In genomic region chr19:40576585-40577451, GRCh38 we compare ENCODE assay signal across 8 cellular contexts.
DNase-seq lines count a peak whose midpoint lies in the region; ATAC-seq and TF ChIP-seq lines count a peak whose summit lies in the region.

A gene with protein sequence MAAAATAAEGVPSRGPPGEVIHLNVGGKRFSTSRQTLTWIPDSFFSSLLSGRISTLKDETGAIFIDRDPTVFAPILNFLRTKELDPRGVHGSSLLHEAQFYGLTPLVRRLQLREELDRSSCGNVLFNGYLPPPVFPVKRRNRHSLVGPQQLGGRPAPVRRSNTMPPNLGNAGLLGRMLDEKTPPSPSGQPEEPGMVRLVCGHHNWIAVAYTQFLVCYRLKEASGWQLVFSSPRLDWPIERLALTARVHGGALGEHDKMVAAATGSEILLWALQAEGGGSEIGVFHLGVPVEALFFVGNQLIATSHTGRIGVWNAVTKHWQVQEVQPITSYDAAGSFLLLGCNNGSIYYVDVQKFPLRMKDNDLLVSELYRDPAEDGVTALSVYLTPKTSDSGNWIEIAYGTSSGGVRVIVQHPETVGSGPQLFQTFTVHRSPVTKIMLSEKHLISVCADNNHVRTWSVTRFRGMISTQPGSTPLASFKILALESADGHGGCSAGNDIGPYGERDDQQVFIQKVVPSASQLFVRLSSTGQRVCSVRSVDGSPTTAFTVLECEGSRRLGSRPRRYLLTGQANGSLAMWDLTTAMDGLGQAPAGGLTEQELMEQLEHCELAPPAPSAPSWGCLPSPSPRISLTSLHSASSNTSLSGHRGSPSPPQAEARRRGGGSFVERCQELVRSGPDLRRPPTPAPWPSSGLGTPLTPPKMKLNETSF (plus strand): TSS chr19:40576873. CDS start chr19:40576900, 27 bp downstream.

- ATAC-seq in GM19025 (IDR thresholded peaks at IDR 0.05; ENCODE audit: low read depth, unreplicated experiment) (peak; percentile 99), HG03342 (IDR thresholded peaks at IDR 0.05; ENCODE audit: unreplicated experiment) (peak; percentile 94)

- DNase-seq in AG09309 (ENCODE audit: low read depth) (peak; percentile 75), NCI-H345 treated with DMSO at 0.1 percent for 48 hours (lab: John Stamatoyannopoulos, UW; ENCODE audit: unreplicated experiment) (peak; percentile 99), islet precursor cell (peak; percentile 97)
- DNase-seq in activated CD4-positive, CD25-positive, alpha-beta regulatory T cell treated with anti-CD3 and anti-CD28 coated beads, Interleukin-2, amount 50 U/mL, for 16 hours (ENCODE audit: low read depth, low spot score) = peak; percentile 84
- peak; percentile 90 for DNase-seq in central memory CD4-positive, alpha-beta T cell
- peak; percentile 89 for DNase-seq in stimulated activated CD4-positive, alpha-beta T cell treated with anti-CD3 and anti-CD28 coated beads, Interleukin-12 subunit alpha, Interleukin-12 subunit beta, amount 100 ng/mL, for 4 hours

- peak within 1 kb of the TSS; percentile 89 for H3K4me3 ChIP-seq in AG09309 (ENCODE audit: control insufficient read depth, low read depth, low read length)

- no peak for TF ChIP-seq CTCF in AG09309 (IDR thresholded peaks at IDR 0.05; ENCODE audit: control insufficient read depth, insufficient read depth, low read depth, low read length, missing control alignments)

Comparison
In these comparisons a context has a peak if more than half of its experiments do, and no peak if none do; other contexts are left out.
1. Peak in every context shown above with its lines: DNase-seq, ATAC-seq and H3K4me3 ChIP-seq.